In the genomic region with DNA sequence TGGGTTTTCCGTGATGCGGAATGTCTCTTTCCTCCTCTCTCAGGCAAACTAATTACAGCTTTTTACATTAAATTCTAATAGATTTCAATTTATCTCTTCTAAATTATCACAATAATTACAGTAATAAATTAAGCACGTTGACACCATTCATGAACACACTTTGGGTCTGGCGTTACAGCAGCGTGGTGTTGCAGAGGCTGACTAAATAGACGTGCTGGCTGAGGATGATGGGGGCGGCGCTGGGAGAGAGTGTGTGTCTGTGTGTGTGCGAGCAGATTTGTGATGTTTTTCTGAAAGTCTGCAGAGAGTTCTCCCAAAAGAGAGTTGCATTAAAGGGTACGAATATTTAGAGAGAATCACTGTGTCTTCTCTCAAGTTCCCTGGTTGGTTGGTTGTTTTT, we compare ENCODE assay signal across 29 cellular contexts.
"Had no signal": no experiment of that assay in that cellular context is flagged by ENCODE, and none has a peak within 500 bp of the region (broad histone marks: within the 10 kb centered on the region; RNA-seq: fewer than 3 reads in every experiment).

No MANE protein-coding gene starts in this region.

- H3K4me1 ChIP-seq: esophagus muscularis mucosa, foreskin keratinocyte, gastroesophageal sphincter, left lung, psoas muscle, spleen, testis, tibial artery had no signal

- H3K9ac ChIP-seq: neural progenitor cell had no signal

- FAIRE-seq: colon, endothelial cell of umbilical vein, islet of Langerhans had no signal

- H3K9me3 Mint-ChIP-seq: mesothelial cell of epicardium; natural killer cell treated with Interleukin-12 subunit alpha and Interleukin-12 subunit beta and Interleukin-15 and Interleukin-18, amount 100 ng/mL, for 72 hours; type B pancreatic cell had no signal

- H3K36me3 ChIP-seq: esophagus muscularis mucosa, gastroesophageal sphincter, left lung, neural progenitor cell, spleen, tibial artery had no signal

- ATAC-seq: foreskin keratinocyte; gastroesophageal sphincter; left cardiac atrium; left lung; mucosa of descending colon; natural killer cell treated with Interleukin-12 subunit alpha and Interleukin-12 subunit beta and Interleukin-15 and Interleukin-18, amount 100 ng/mL, for 72 hours; psoas muscle; right cardiac atrium; stimulated activated memory B cell treated with anti-CD40 and anti-IgM and Interleukin-4, amounts not matched to agents 10 μg/mL and 1 μg/mL and 100 μg/mL, for 72 hours; stimulated activated naive CD8-positive, alpha-beta T cell treated with anti-CD3 and anti-CD28 coated beads, Interleukin-15, Interleukin-2, amounts not matched to agents 100 U/mL and 50 U/mL, for 24 hours had no signal

- H3K27ac ChIP-seq: esophagus muscularis mucosa, foreskin keratinocyte, gastroesophageal sphincter, left lung, neural progenitor cell, psoas muscle, skin epidermis, spleen, testis, tibial artery had no signal

- H3K27me3 ChIP-seq: foreskin keratinocyte, neural progenitor cell, testis, tibial artery had no signal

- H3K4me1 Mint-ChIP-seq: mesothelial cell of epicardium; naive B cell; stimulated activated memory B cell treated with anti-CD40 and anti-IgM and Interleukin-4, amounts not matched to agents 10 μg/mL and 1 μg/mL and 100 μg/mL, for 72 hours had no signal

- H3K4me2 ChIP-seq: neural progenitor cell had no signal

- DNase-seq: cerebellar nuclear complex; effector CD8-positive, alpha-beta T cell; foreskin keratinocyte; left cardiac atrium; left lung; mesenchymal stem cell; mucosa of descending colon; naive B cell; nucleus accumbens; psoas muscle; right cardiac atrium; stimulated activated CD4-positive, alpha-beta T cell treated with anti-CD3 and anti-CD28 coated beads, Interleukin-4, amount 100 ng/mL, for 4 hours; stimulated activated naive CD8-positive, alpha-beta T cell treated with anti-CD3 and anti-CD28 coated beads, Interleukin-15, Interleukin-2, amounts not matched to agents 100 U/mL and 50 U/mL, for 24 hours; substantia nigra; testis; tibial artery had no signal

- H2AFZ ChIP-seq: neural progenitor cell had no signal

- H3K9me3 ChIP-seq: testis had no signal

- H3K4me3 ChIP-seq: esophagus muscularis mucosa, gastroesophageal sphincter, left lung, mucosa of descending colon, neural progenitor cell, psoas muscle, skin epidermis, spleen, testis, tibial artery had no signal

- H3K4me3 Mint-ChIP-seq: dendritic cell treated with granulocyte-macrophage colony-stimulating factor and Interleukin-4, amounts not matched to agents 40 ng/mL and 50 ng/mL, for 4 days; mesothelial cell of epicardium; natural killer cell treated with Interleukin-12 subunit alpha and Interleukin-12 subunit beta and Interleukin-15 and Interleukin-18, amount 100 ng/mL, for 72 hours; neural progenitor cell; stimulated activated memory B cell treated with anti-CD40 and anti-IgM and Interleukin-4, amounts not matched to agents 10 μg/mL and 1 μg/mL and 100 μg/mL, for 72 hours; type B pancreatic cell had no signal

- H3K27ac Mint-ChIP-seq: dendritic cell treated with granulocyte-macrophage colony-stimulating factor and Interleukin-4, amounts not matched to agents 40 ng/mL and 50 ng/mL, for 4 days; mesothelial cell of epicardium; natural killer cell treated with Interleukin-12 subunit alpha and Interleukin-12 subunit beta and Interleukin-15 and Interleukin-18, amount 100 ng/mL, for 72 hours; neural progenitor cell; stimulated activated memory B cell treated with anti-CD40 and anti-IgM and Interleukin-4, amounts not matched to agents 10 μg/mL and 1 μg/mL and 100 μg/mL, for 72 hours; type B pancreatic cell had no signal

- H3K36me3 Mint-ChIP-seq: mesothelial cell of epicardium; naive B cell; natural killer cell treated with Interleukin-12 subunit alpha and Interleukin-12 subunit beta and Interleukin-15 and Interleukin-18, amount 100 ng/mL, for 72 hours; stimulated activated memory B cell treated with anti-CD40 and anti-IgM and Interleukin-4, amounts not matched to agents 10 μg/mL and 1 μg/mL and 100 μg/mL, for 72 hours; type B pancreatic cell had no signal
